ENCODE assay signal across 11 cellular contexts in genomic region chr14:73662439-73663056, GRCh38. TPM values are rescaled to one million over a fixed set of nuclear protein-coding genes. Genes with fewer than 3 reads are reported as not detected.
DNase-seq lines count a peak whose midpoint lies in the region; ATAC-seq and TF ChIP-seq lines count a peak whose summit lies in the region.
"Had no signal": no experiment of that assay in that cellular context is flagged by ENCODE, and none has a peak within 500 bp of the region (broad histone marks: within the 10 kb centered on the region; RNA-seq: fewer than 3 reads in every experiment).

No MANE protein-coding gene starts in this region.

- H3K79me2 ChIP-seq in mammary epithelial cell (ENCODE audit: insufficient read depth, low read length), result no peaks in the 10 kb centered on the region

- no peak overlapping the region for H3K4me3 Mint-ChIP-seq in CD8-positive, alpha-beta memory T cell
- no peak overlapping the region for H3K4me3 Mint-ChIP-seq in activated naive CD4-positive, alpha-beta T cell treated with anti-CD3 and anti-CD28 coated beads, Interleukin-2, amount 10 ng/mL, durations not matched to agents 7 days and 5 days
- no peak overlapping the region for H3K4me3 Mint-ChIP-seq in T-cell

- no peak overlapping the region for H3K4me2 ChIP-seq in mammary epithelial cell (ENCODE audit: insufficient read depth, low read depth, low read length)

- no peak for ATAC-seq in GM18519 (IDR thresholded peaks at IDR 0.05; ENCODE audit: low FRiP score, unreplicated experiment)
- ATAC-seq in T-cell (replicated peaks in 1 of 4), result no peak

- in situ Hi-C loops in mammary epithelial cell (cut with MboI; ENCODE audit: low sequenced_read_pairs in 2 of 2), result no loop called here

- BruUV-seq in mammary epithelial cell (replicated peaks; lab: Mats Ljungman, UMichigan), result no TSS peak

- intact Hi-C loops in mammary epithelial cell (cut with micrococcal nuclease), result loop anchor here (2.0 kb wide), 1 partner anchor 50 kb away; no protein-coding TSS in a partner anchor

- no peak overlapping the region for H2AFZ ChIP-seq in mammary epithelial cell (ENCODE audit: low read depth, low read length)

- H3K9me3 ChIP-seq in mammary epithelial cell (replicated peaks; ENCODE audit: insufficient read depth, low read length), result no peaks in the 10 kb centered on the region
- H3K9me3 ChIP-seq in CD8-positive, alpha-beta memory T cell (ENCODE audit: low read length), result no peaks in the 10 kb centered on the region
- H3K9me3 ChIP-seq: upper lobe of left lung had no signal

- peak; percentile 48 to 58 for TF ChIP-seq CTCF in mammary epithelial cell (conservative IDR thresholded peaks at IDR 0.05 in 1 of 2, IDR thresholded peaks at IDR 0.05 in 1 of 2; ENCODE audit: extremely low read depth in 1 of 2, insufficient read depth in 1 of 2, low read depth in 1 of 2, low read length in 2 of 2)

- H3K4me1 ChIP-seq in mammary epithelial cell (ENCODE audit: insufficient read depth, low read length), result peaks cover 9% of the 10 kb centered on the region
- no peaks in the 10 kb centered on the region for H3K4me1 ChIP-seq in CD8-positive, alpha-beta memory T cell (ENCODE audit: insufficient read depth, low read length)
- H3K4me1 ChIP-seq: upper lobe of left lung had no signal

- no peaks in the 10 kb centered on the region for H3K27me3 Mint-ChIP-seq in CD8-positive, alpha-beta memory T cell
- H3K27me3 Mint-ChIP-seq in activated naive CD4-positive, alpha-beta T cell treated with anti-CD3 and anti-CD28 coated beads, Interleukin-2, amount 10 ng/mL, durations not matched to agents 7 days and 5 days, result no peaks in the 10 kb centered on the region
- H3K27me3 Mint-ChIP-seq in T-cell, result no peaks in the 10 kb centered on the region

- no peak overlapping the region for H3K9ac ChIP-seq in mammary epithelial cell (ENCODE audit: insufficient read depth, low read length)

- peaks cover 2% of the 10 kb centered on the region for H3K36me3 ChIP-seq in mammary epithelial cell (ENCODE audit: insufficient read depth, low read length)
- no peaks in the 10 kb centered on the region for H3K36me3 ChIP-seq in CD8-positive, alpha-beta memory T cell (ENCODE audit: insufficient read depth, low read length)

- no peaks in the 10 kb centered on the region for H4K20me1 ChIP-seq in mammary epithelial cell (ENCODE audit: insufficient read depth, low read length)

- H3K27ac ChIP-seq in mammary epithelial cell (ENCODE audit: insufficient read depth, low read depth, low read length), result no peak overlapping the region
- H3K27ac ChIP-seq in CD8-positive, alpha-beta memory T cell (ENCODE audit: low read depth, low read length), result no peak overlapping the region
- H3K27ac ChIP-seq: upper lobe of left lung had no signal

- dilution Hi-C loops in mammary epithelial cell (cut with HindIII; ENCODE audit: low sequenced_read_pairs), result no loop called here

- POLR2A ChIA-PET in CD8-positive, alpha-beta memory T cell (lab: Charles Lee), result no interaction called here
- POLR2A ChIA-PET in T-cell (lab: Charles Lee), result no interaction called here

- H3K9me3 Mint-ChIP-seq in CD8-positive, alpha-beta memory T cell, result no peaks in the 10 kb centered on the region
- H3K9me3 Mint-ChIP-seq in activated naive CD4-positive, alpha-beta T cell treated with anti-CD3 and anti-CD28 coated beads, Interleukin-2, amount 10 ng/mL, durations not matched to agents 7 days and 5 days, result no peaks in the 10 kb centered on the region
- H3K9me3 Mint-ChIP-seq in T-cell, result no peaks in the 10 kb centered on the region

- H3K27me3 ChIP-seq in mammary epithelial cell (ENCODE audit: insufficient read depth, low read length), result no peaks in the 10 kb centered on the region
- no peaks in the 10 kb centered on the region for H3K27me3 ChIP-seq in CD8-positive, alpha-beta memory T cell (ENCODE audit: insufficient read depth, low read length, poor library complexity, severe bottlenecking)
- H3K27me3 ChIP-seq: upper lobe of left lung had no signal

- peak; percentile 71 for DNase-seq in DMS 273 (lab: John Stamatoyannopoulos, UW; ENCODE audit: unreplicated experiment)
- peak; percentile 66 for DNase-seq in MV-4-11 (lab: John Stamatoyannopoulos, UW)
- DNase-seq in mammary epithelial cell, result peak; percentile 95
- peak; percentile 98 for DNase-seq in myocyte (ENCODE audit: low read depth)
- no peak for DNase-seq in CD8-positive, alpha-beta memory T cell
- DNase-seq in activated naive CD4-positive, alpha-beta T cell treated with anti-CD3 and anti-CD28 coated beads, Interleukin-2, amount 10 ng/mL, durations not matched to agents 7 days and 5 days, result no peak
- no peak for DNase-seq in T-cell
- DNase-seq: activated CD8-positive, alpha-beta memory T cell treated with anti-CD3 and anti-CD28 coated beads for 24 hours; upper lobe of left lung had no signal

- no peaks in the 10 kb centered on the region for H3K4me1 Mint-ChIP-seq in CD8-positive, alpha-beta memory T cell
- H3K4me1 Mint-ChIP-seq in activated naive CD4-positive, alpha-beta T cell treated with anti-CD3 and anti-CD28 coated beads, Interleukin-2, amount 10 ng/mL, durations not matched to agents 7 days and 5 days, result peaks cover 2% of the 10 kb centered on the region
- H3K4me1 Mint-ChIP-seq in T-cell, result no peaks in the 10 kb centered on the region

- peaks cover 6 to 26% (median 7%) of the 10 kb centered on the region in 3 donors for H3K36me3 Mint-ChIP-seq in CD8-positive, alpha-beta memory T cell
- H3K36me3 Mint-ChIP-seq in activated naive CD4-positive, alpha-beta T cell treated with anti-CD3 and anti-CD28 coated beads, Interleukin-2, amount 10 ng/mL, durations not matched to agents 7 days and 5 days, result no peaks in the 10 kb centered on the region
- H3K36me3 Mint-ChIP-seq in T-cell, result peaks cover 26% of the 10 kb centered on the region

- CTCF ChIA-PET in mammary epithelial cell (lab: Charles Lee; ENCODE audit: low non-redundant PET), result no interaction called here
- CTCF ChIA-PET in CD8-positive, alpha-beta memory T cell (lab: Charles Lee), result no interaction called here
- CTCF ChIA-PET in activated naive CD4-positive, alpha-beta T cell treated with anti-CD3 and anti-CD28 coated beads, Interleukin-2, amount 10 ng/mL, durations not matched to agents 7 days and 5 days (lab: Charles Lee), result interaction anchor here (0.6 kb wide), 1 partner anchor 143 kb away, joined by 3 read pairs; no protein-coding TSS in a partner anchor
- CTCF ChIA-PET in T-cell (lab: Charles Lee), result interaction anchor here in 1 of 2 donors (0.5 to 0.7 kb wide), 2 partner anchors 20 to 159 kb away, joined by 3 read pairs; no protein-coding TSS in a partner anchor

- WGBS in mammary epithelial cell (ENCODE audit: low coverage, missing lambda C conversion rate), result 47% methylated on average over 1 of the region's 2 CpGs

- no peak overlapping the region for H3K4me3 ChIP-seq in mammary epithelial cell (replicated peaks in 1 of 3; ENCODE audit: insufficient read depth in 1 of 3, low read depth in 2 of 3, low read length in 3 of 3)
- H3K4me3 ChIP-seq in CD8-positive, alpha-beta memory T cell (ENCODE audit: low read length), result no peak overlapping the region
- H3K4me3 ChIP-seq: upper lobe of left lung had no signal

- H3K27ac Mint-ChIP-seq in CD8-positive, alpha-beta memory T cell, result peak overlapping the region in 1 of 8 donors; percentile 27
- H3K27ac Mint-ChIP-seq in activated naive CD4-positive, alpha-beta T cell treated with anti-CD3 and anti-CD28 coated beads, Interleukin-2, amount 10 ng/mL, durations not matched to agents 7 days and 5 days, result no peak overlapping the region
- H3K27ac Mint-ChIP-seq in T-cell, result no peak overlapping the region

RNA-seq across cellular contexts. Expression of gene DNAL1, which starts 17.8 kb away (rescaled TPM):
- total RNA-seq in mammary epithelial cell (10 to 100 TPM; 10.2 to 14.5 TPM), myocyte (16.1 and 23.0 TPM in 2 replicates), T-cell (1 to 10 TPM; 5.5 to 7.2 (median 6.2) TPM)
- polyA plus RNA-seq in mammary epithelial cell, result 3.6 TPM
- 22.3 TPM for polyA minus RNA-seq in mammary epithelial cell
- 12.5 TPM for polyA plus RNA-seq in myocyte (2012)
- total RNA-seq in CD8-positive, alpha-beta memory T cell, result 10 to 100 TPM in 1 of 2 experiments, 1 to 10 TPM in 1; 8.1 to 10.9 TPM
- polyA plus RNA-seq in CD8-positive, alpha-beta memory T cell, result 5.8 TPM

RNA-seq across cellular contexts. Expression of gene ACOT6, which starts 50.2 kb away (rescaled TPM):
- total RNA-seq in mammary epithelial cell (not detected), myocyte (not detected in 2 replicates), T-cell (not detected)
- not detected for polyA plus RNA-seq in mammary epithelial cell
- not detected for polyA minus RNA-seq in mammary epithelial cell
- not detected for polyA plus RNA-seq in myocyte (2012)
- total RNA-seq in CD8-positive, alpha-beta memory T cell, result not detected
- polyA plus RNA-seq in CD8-positive, alpha-beta memory T cell, result not detected
- total RNA-seq: mononuclear cell, upper lobe of left lung had no signal

RNA-seq across cellular contexts. Expression of gene PNMA1, which starts 51.6 kb away (rescaled TPM):
- 10 to 100 TPM; 15.7 to 30.5 TPM for total RNA-seq in mammary epithelial cell
- 17.0 TPM for polyA plus RNA-seq in mammary epithelial cell
- 33.6 TPM for polyA minus RNA-seq in mammary epithelial cell
- total RNA-seq in myocyte, result 26.4 and 29.0 TPM in 2 replicates
- polyA plus RNA-seq in myocyte (2012), result 144 TPM
- total RNA-seq in CD8-positive, alpha-beta memory T cell, result 10 to 100 TPM; 56.8 to 61.0 TPM
- 43.7 TPM for polyA plus RNA-seq in CD8-positive, alpha-beta memory T cell
- total RNA-seq in T-cell, result 10 to 100 TPM; 36.2 to 57.9 (median 53.4) TPM

Comparison
In these comparisons a context has a peak if more than half of its experiments do, and no peak if none do; other contexts are left out.
1. DNase-seq: peak in DMS 273 (single experiment), MV-4-11 (single experiment), mammary epithelial cell (single experiment) and myocyte (single experiment); none in CD8-positive, alpha-beta memory T cell (0 of 5), activated naive CD4-positive, alpha-beta T cell treated with anti-CD3 and anti-CD28 coated beads, Interleukin-2, amount 10 ng/mL, durations not matched to agents 7 days and 5 days (single experiment) and T-cell (0 of 34).